32 cellular contexts compared by ENCODE assay signal in the genomic region with DNA sequence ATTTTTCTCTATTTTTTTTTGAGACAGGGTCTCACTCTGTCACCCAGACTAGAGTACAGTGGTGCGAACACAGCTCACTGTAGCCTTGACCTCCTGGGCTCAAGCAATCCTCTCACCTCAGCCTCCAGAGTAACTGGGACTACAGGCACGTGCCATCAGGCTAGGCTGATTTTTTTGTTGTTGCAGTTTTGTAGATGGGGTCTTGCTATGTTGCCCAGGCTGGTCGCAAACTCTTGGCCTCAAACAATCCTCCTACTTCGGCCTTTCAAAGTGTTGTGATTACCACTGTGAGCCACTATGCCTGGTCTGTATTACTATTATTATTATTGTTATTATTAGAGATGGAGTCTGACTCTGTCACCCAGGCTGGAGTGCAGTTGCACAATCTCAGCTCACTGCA. TPM values are rescaled to one million over a fixed set of nuclear protein-coding genes. Genes with fewer than 3 reads are reported as not detected.
DNase-seq lines count a peak whose midpoint lies in the region; ATAC-seq and TF ChIP-seq lines count a peak whose summit lies in the region.
"Had no signal": no experiment of that assay in that cellular context is flagged by ENCODE, and none has a peak within 500 bp of the region (broad histone marks: within the 10 kb centered on the region; RNA-seq: fewer than 3 reads in every experiment).

No MANE protein-coding gene starts in this region.

- no peaks in the 10 kb centered on the region for H3K4me1 ChIP-seq in ascending aorta
- H3K4me1 ChIP-seq in ovary (ENCODE audit: insufficient read depth), result no peaks in the 10 kb centered on the region
- H3K4me1 ChIP-seq: right atrium auricular region had no signal

- H3K4me1 Mint-ChIP-seq in stimulated activated naive CD8-positive, alpha-beta T cell treated with anti-CD3 and anti-CD28 coated beads, Interleukin-15, Interleukin-2, amounts not matched to agents 100 ng/mL and 50 ng/mL, for 24 hours (ENCODE audit: low read depth), result peaks cover 23% of the 10 kb centered on the region
- H3K4me1 Mint-ChIP-seq in stimulated activated naive CD8-positive, alpha-beta T cell treated with anti-CD3 and anti-CD28 coated beads, Interleukin-15, amount 100 ng/mL, for 72 hours, result peaks cover 38% of the 10 kb centered on the region
- H3K4me1 Mint-ChIP-seq in effector memory CD8-positive, alpha-beta T cell (ENCODE audit: low read depth in 2 of 2), result peaks cover 7 to 15% of the 10 kb centered on the region in 2 donors

- no peak overlapping the region for H3K4me3 ChIP-seq in ascending aorta
- no peak overlapping the region for H3K4me3 ChIP-seq in ovary
- H3K4me3 ChIP-seq: BLaER1 treated with 17β-estradiol and CSF1 and Interleukin-3, amounts not matched to agents 10 nM and 100 nM; coronary artery; GM23248; left lung; right atrium auricular region; spleen had no signal

- no peak for ATAC-seq in stimulated activated naive CD8-positive, alpha-beta T cell treated with anti-CD3 and anti-CD28 coated beads, Interleukin-15, amount 100 ng/mL, for 72 hours
- ATAC-seq in effector memory CD8-positive, alpha-beta T cell (replicated peaks), result no peak
- ATAC-seq in GM19397 (IDR thresholded peaks at IDR 0.05; ENCODE audit: unreplicated experiment), result no peak
- ATAC-seq: left lung had no signal

- WGBS in ovary, 3 donors, result 88 to 94% (median 91%) methylated on average over 4 of the region's 4 CpGs

- no peaks in the 10 kb centered on the region for H3K27me3 Mint-ChIP-seq in stimulated activated naive CD8-positive, alpha-beta T cell treated with anti-CD3 and anti-CD28 coated beads, Interleukin-15, Interleukin-2, amounts not matched to agents 100 ng/mL and 50 ng/mL, for 24 hours
- no peaks in the 10 kb centered on the region for H3K27me3 Mint-ChIP-seq in stimulated activated naive CD8-positive, alpha-beta T cell treated with anti-CD3 and anti-CD28 coated beads, Interleukin-15, amount 100 ng/mL, for 72 hours
- no peaks in the 10 kb centered on the region for H3K27me3 Mint-ChIP-seq in effector memory CD8-positive, alpha-beta T cell
- H3K27me3 Mint-ChIP-seq: memory B cell had no signal

- H3K36me3 ChIP-seq in ascending aorta, result peaks cover 40 to 75% of the 10 kb centered on the region in 2 donors
- no peaks in the 10 kb centered on the region for H3K36me3 ChIP-seq in ovary

- no peak for TF ChIP-seq POLR2A in ovary (IDR thresholded peaks at IDR 0.05)

- H3K9me3 Mint-ChIP-seq in stimulated activated naive CD8-positive, alpha-beta T cell treated with anti-CD3 and anti-CD28 coated beads, Interleukin-15, Interleukin-2, amounts not matched to agents 100 ng/mL and 50 ng/mL, for 24 hours, result no peaks in the 10 kb centered on the region
- H3K9me3 Mint-ChIP-seq in stimulated activated naive CD8-positive, alpha-beta T cell treated with anti-CD3 and anti-CD28 coated beads, Interleukin-15, amount 100 ng/mL, for 72 hours, result peaks cover 4 to 7% of the 10 kb centered on the region in 2 donors
- no peaks in the 10 kb centered on the region for H3K9me3 Mint-ChIP-seq in effector memory CD8-positive, alpha-beta T cell
- H3K9me3 Mint-ChIP-seq: activated naive CD4-positive, alpha-beta T cell treated with anti-CD3 and anti-CD28 coated beads, Interleukin-2, amount 50 U/mL, for 72 hours; memory B cell had no signal

- H3K4me3 Mint-ChIP-seq in stimulated activated naive CD8-positive, alpha-beta T cell treated with anti-CD3 and anti-CD28 coated beads, Interleukin-15, Interleukin-2, amounts not matched to agents 100 ng/mL and 50 ng/mL, for 24 hours, result no peak overlapping the region
- H3K4me3 Mint-ChIP-seq in stimulated activated naive CD8-positive, alpha-beta T cell treated with anti-CD3 and anti-CD28 coated beads, Interleukin-15, amount 100 ng/mL, for 72 hours, result peak overlapping the region in 1 of 2 donors; percentile 58
- H3K4me3 Mint-ChIP-seq in effector memory CD8-positive, alpha-beta T cell, result no peak overlapping the region

- DNase-seq in stimulated activated naive CD8-positive, alpha-beta T cell treated with anti-CD3 and anti-CD28 coated beads, Interleukin-15, amount 100 ng/mL, for 72 hours, result no peak
- no peak for DNase-seq in effector memory CD8-positive, alpha-beta T cell
- DNase-seq in ascending aorta (ENCODE audit: low spot score in 2 of 2) (no peak), AG08396 (ENCODE audit: low spot score) (no peak), ovary (no peak)
- DNase-seq: activated CD4-positive, alpha-beta T cell treated with anti-CD3 and anti-CD28 coated beads, Interleukin-2, amount 50 U/mL, for 1 hour; activated CD8-positive, alpha-beta memory T cell treated with anti-CD3 and anti-CD28 coated beads, Interleukin-2, amount 50 U/mL, for 48 hours; aorta; DND-41; effector memory CD4-positive, alpha-beta T cell; erythroblast; GF-D8; GM23248; IMR-90; left lung; NCI-H146; NCI-H2107; NCI-H446; NCI-H748 treated with DMSO at 0.1 percent for 48 hours; SIG-M5; spleen; T1000; trophoblast cell; WERI-Rb-1 had no signal

- no peak for TF ChIP-seq EP300 in ovary (IDR thresholded peaks at IDR 0.05)

- H3K36me3 Mint-ChIP-seq in stimulated activated naive CD8-positive, alpha-beta T cell treated with anti-CD3 and anti-CD28 coated beads, Interleukin-15, Interleukin-2, amounts not matched to agents 100 ng/mL and 50 ng/mL, for 24 hours (ENCODE audit: low read depth), result peaks cover 59% of the 10 kb centered on the region
- H3K36me3 Mint-ChIP-seq in effector memory CD8-positive, alpha-beta T cell (ENCODE audit: insufficient read depth), result peaks cover 85% of the 10 kb centered on the region

- H3K27ac Mint-ChIP-seq in stimulated activated naive CD8-positive, alpha-beta T cell treated with anti-CD3 and anti-CD28 coated beads, Interleukin-15, Interleukin-2, amounts not matched to agents 100 ng/mL and 50 ng/mL, for 24 hours, result peak overlapping the region; percentile 95
- H3K27ac Mint-ChIP-seq in stimulated activated naive CD8-positive, alpha-beta T cell treated with anti-CD3 and anti-CD28 coated beads, Interleukin-15, amount 100 ng/mL, for 72 hours, result peak overlapping the region in 1 of 2 donors; percentile 72
- H3K27ac Mint-ChIP-seq in effector memory CD8-positive, alpha-beta T cell, result peak overlapping the region; percentile 87 to 96

- H3K27ac ChIP-seq in VCaP (peak overlapping the region; percentile 41), ascending aorta (no peak overlapping the region), ovary (no peak overlapping the region)
- H3K27ac ChIP-seq: BLaER1 treated with 17β-estradiol and CSF1 and Interleukin-3, amounts not matched to agents 10 nM and 100 nM; coronary artery; GM23248; left lung; right atrium auricular region; WERI-Rb-1 had no signal

- intact Hi-C loops in ascending aorta (cut with DNase I), result no loop called here
- intact Hi-C loops in ovary (cut with DNase I), result no loop called here

- H3K27me3 ChIP-seq in ascending aorta (no peaks in the 10 kb centered on the region), ovary (no peaks in the 10 kb centered on the region)
- H3K27me3 ChIP-seq: BLaER1 treated with 17β-estradiol and CSF1 and Interleukin-3, amounts not matched to agents 10 nM and 100 nM; left lung; right atrium auricular region; spleen had no signal

- TF ChIP-seq CTCF in VCaP (conservative IDR thresholded peaks at IDR 0.05) (no peak), ascending aorta (IDR thresholded peaks at IDR 0.05) (no peak), ovary (IDR thresholded peaks at IDR 0.05) (no peak)

- H3K9me3 ChIP-seq in ascending aorta (no peaks in the 10 kb centered on the region), ovary (no peaks in the 10 kb centered on the region)
- H3K9me3 ChIP-seq: left lung, right atrium auricular region had no signal

RNA-seq across cellular contexts. Expression of gene GIT2, which starts 23.3 kb away (rescaled TPM):
- total RNA-seq in ascending aorta, result 44.9 TPM
- total RNA-seq in ovary, result 10 to 100 TPM; 26.4 to 58.8 (median 43.7) TPM
- 10 to 100 TPM; 17.4 to 54.1 TPM for polyA plus RNA-seq in ovary

RNA-seq across cellular contexts. Expression of gene ANKRD13A, which starts 26.4 kb away (rescaled TPM):
- total RNA-seq in ascending aorta (199 TPM), ovary (10 to 100 TPM; 29.5 to 45.0 (median 35.2) TPM)
- 10 to 100 TPM; 18.3 to 53.4 TPM for polyA plus RNA-seq in ovary
